In the genomic region with DNA sequence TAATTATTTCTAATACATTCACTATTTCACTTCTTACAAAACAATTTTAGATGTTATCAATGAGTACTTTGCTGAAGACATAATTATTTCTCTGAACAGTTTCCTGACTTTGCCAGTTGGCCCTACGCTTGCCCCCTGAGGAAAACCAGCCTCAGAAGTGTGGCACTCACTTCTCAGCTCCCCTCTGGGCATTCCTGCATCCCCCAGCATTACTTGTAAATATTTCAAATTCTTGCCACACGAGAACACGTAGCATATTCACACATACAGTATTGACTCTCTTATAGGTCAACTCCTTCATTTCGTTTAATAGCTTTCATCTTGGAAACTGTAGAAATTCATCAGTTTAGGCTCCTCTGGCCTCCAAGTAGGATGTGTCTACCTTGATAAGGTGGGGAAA, we compare ENCODE assay signal across 24 cellular contexts.
"Had no signal": no experiment of that assay in that cellular context is flagged by ENCODE, and none has a peak within 500 bp of the region (broad histone marks: within the 10 kb centered on the region; RNA-seq: fewer than 3 reads in every experiment).

No MANE protein-coding gene starts in this region.

- H3K27ac ChIP-seq: KMS-11, SJSA1 had no signal

- H3K4me1 Mint-ChIP-seq: activated CD4-positive, alpha-beta T cell treated with anti-CD3 and anti-CD28 coated beads, Interleukin-2, amount 10 ng/mL, durations not matched to agents 24 days and 14 days had no signal

- H3K27me3 Mint-ChIP-seq: activated CD4-positive, alpha-beta T cell treated with anti-CD3 and anti-CD28 coated beads, Interleukin-2, amount 10 ng/mL, durations not matched to agents 24 days and 14 days had no signal

- H3K4me3 Mint-ChIP-seq: activated CD4-positive, alpha-beta T cell treated with anti-CD3 and anti-CD28 coated beads, Interleukin-2, amount 10 ng/mL, durations not matched to agents 24 days and 14 days; activated naive CD8-positive, alpha-beta T cell; activated T-cell treated with anti-CD3 and anti-CD28 coated beads, Interleukin-2, amount 50 U/mL, for 4 hours; T-helper 1 cell treated with Interleukin-12 subunit alpha and Interleukin-12 subunit beta and Interleukin-4 antibody, amounts not matched to agents 30 μg/mL and 1 μg/mL, for 36 hours had no signal

- H3K4me3 ChIP-seq: MG63, SJSA1 had no signal

- H3K4me1 ChIP-seq: SJSA1 had no signal

- ATAC-seq: activated T-cell treated with anti-CD3 and anti-CD28 coated beads, Interleukin-2, amount 50 U/mL, for 4 hours; Panc1; Right ventricle myocardium inferior had no signal

- H3K27ac Mint-ChIP-seq: activated CD4-positive, alpha-beta T cell treated with anti-CD3 and anti-CD28 coated beads, Interleukin-2, amount 10 ng/mL, durations not matched to agents 24 days and 14 days; activated naive CD8-positive, alpha-beta T cell; T-helper 1 cell treated with Interleukin-12 subunit alpha and Interleukin-12 subunit beta and Interleukin-4 antibody, amounts not matched to agents 30 μg/mL and 1 μg/mL, for 36 hours had no signal

- H3K27me3 ChIP-seq: MG63 had no signal

- H3K9me3 ChIP-seq: MG63, SJSA1 had no signal

- H3K9me3 Mint-ChIP-seq: activated CD4-positive, alpha-beta T cell treated with anti-CD3 and anti-CD28 coated beads, Interleukin-2, amount 10 ng/mL, durations not matched to agents 24 days and 14 days; activated T-cell treated with anti-CD3 and anti-CD28 coated beads, Interleukin-2, amount 50 U/mL, for 4 hours; T-helper 1 cell treated with Interleukin-12 subunit alpha and Interleukin-12 subunit beta and Interleukin-4 antibody, amounts not matched to agents 30 μg/mL and 1 μg/mL, for 36 hours had no signal

- H3K36me3 Mint-ChIP-seq: activated naive CD8-positive, alpha-beta T cell had no signal

- H3K36me3 ChIP-seq: MG63, SJSA1 had no signal

- H3K4me2 ChIP-seq: KMS-11 had no signal

- DNase-seq: activated CD4-positive, alpha-beta T cell treated with anti-CD3 and anti-CD28 coated beads, Interleukin-2, amount 10 ng/mL, durations not matched to agents 24 days and 14 days; activated CD4-positive, alpha-beta T cell treated with anti-CD3 and anti-CD28 coated beads, Interleukin-2, amount 50 U/mL, for 48 hours; activated CD4-positive, CD25-positive, alpha-beta regulatory T cell treated with anti-CD3 and anti-CD28 coated beads, Interleukin-2, amount 50 U/mL, for 72 hours; activated effector memory CD4-positive, alpha-beta T cell treated with anti-CD3 and anti-CD28 coated beads, Interleukin-2, amount 50 U/mL, for 16 hours; activated naive CD4-positive, alpha-beta T cell treated with Interleukin-2 at 50 U/mL for 16 hours; activated T-cell treated with anti-CD3 and anti-CD28 coated beads, Interleukin-2, amount 50 U/mL, for 4 hours; MG63; MV-4-11; NCI-H1092 treated with DMSO at 0.1 percent for 48 hours; NCI-H1436; NCI-H1694 treated with DMSO at 0.1 percent for 48 hours; NCI-H2029 treated with DMSO at 0.1 percent for 48 hours; NCI-H345; NCI-H510A; NCI-H526 treated with DMSO at 0.1 percent for 48 hours; NK-92 treated with Interleukin-12 subunit alpha and Interleukin-12 subunit beta, amount 100 ng/mL, for 24 hours; OCI-M1; RPMI8226 had no signal
